ENCODE assay signal across 18 cellular contexts in the genomic region with DNA sequence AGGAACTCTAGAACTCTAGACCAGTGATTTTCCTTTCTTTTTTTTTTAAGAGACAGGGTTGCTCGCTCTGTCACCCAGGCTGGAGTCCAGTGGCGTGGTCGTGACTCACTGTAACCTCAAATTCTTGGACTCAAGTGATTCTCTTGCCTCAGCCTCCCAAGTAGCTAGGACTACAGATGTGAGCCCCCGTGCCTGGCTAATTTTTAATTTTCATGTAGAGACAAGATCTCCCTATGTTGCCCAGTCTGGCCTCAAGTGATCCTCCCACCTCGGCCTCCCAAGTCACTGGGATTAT. TPM values are rescaled to one million over a fixed set of nuclear protein-coding genes. Genes with fewer than 3 reads are reported as not detected.
DNase-seq lines count a peak whose midpoint lies in the region; ATAC-seq and TF ChIP-seq lines count a peak whose summit lies in the region.
"Had no signal": no experiment of that assay in that cellular context is flagged by ENCODE, and none has a peak within 500 bp of the region (broad histone marks: within the 10 kb centered on the region; RNA-seq: fewer than 3 reads in every experiment).

No MANE protein-coding gene starts in this region.

- H3K27me3 ChIP-seq in RWPE2 (ENCODE audit: insufficient read depth, poor library complexity, severe bottlenecking) = no peaks in the 10 kb centered on the region
- H3K27me3 ChIP-seq: testis had no signal

- peak overlapping the region; percentile 61 for H3K27ac Mint-ChIP-seq in activated CD4-positive, alpha-beta T cell treated with anti-CD3 and anti-CD28 coated beads for 36 hours
- peak overlapping the region; percentile 87 for H3K27ac Mint-ChIP-seq in stimulated activated memory B cell treated with anti-CD40 and anti-IgM and Interleukin-4, amounts not matched to agents 10 μg/mL and 1 μg/mL and 100 μg/mL, for 72 hours
- H3K27ac Mint-ChIP-seq: activated B cell treated with CpG ODN at 0.5 μM for 24 hours had no signal

- no peaks in the 10 kb centered on the region for H3K27me3 Mint-ChIP-seq in activated CD4-positive, alpha-beta T cell treated with anti-CD3 and anti-CD28 coated beads for 36 hours
- H3K27me3 Mint-ChIP-seq in stimulated activated memory B cell treated with anti-CD40 and anti-IgM and Interleukin-4, amounts not matched to agents 10 μg/mL and 1 μg/mL and 100 μg/mL, for 72 hours = no peaks in the 10 kb centered on the region

- in situ Hi-C loops in G401 (cut with HindIII; ENCODE audit: low sequenced_read_pairs) = no loop called here

- no peaks in the 10 kb centered on the region for H3K9me3 ChIP-seq in RWPE2 (ENCODE audit: severe bottlenecking)
- H3K9me3 ChIP-seq: Caco-2, testis had no signal

- no peak overlapping the region for H3K4me3 Mint-ChIP-seq in activated CD4-positive, alpha-beta T cell treated with anti-CD3 and anti-CD28 coated beads for 36 hours
- no peak overlapping the region for H3K4me3 Mint-ChIP-seq in stimulated activated memory B cell treated with anti-CD40 and anti-IgM and Interleukin-4, amounts not matched to agents 10 μg/mL and 1 μg/mL and 100 μg/mL, for 72 hours
- H3K4me3 Mint-ChIP-seq: activated B cell treated with CpG ODN at 0.5 μM for 24 hours; activated T-cell treated with anti-CD3 and anti-CD28 coated beads, Interleukin-2, amount 50 U/mL, for 4 hours had no signal

- POLR2A ChIA-PET in activated CD4-positive, alpha-beta T cell treated with anti-CD3 and anti-CD28 coated beads for 36 hours (lab: Charles Lee) = interaction anchor here (0.7 kb wide), 1 partner anchor 59 kb away, joined by 3 read pairs; no protein-coding TSS in a partner anchor

- peaks cover 14% of the 10 kb centered on the region for H3K9me3 Mint-ChIP-seq in activated CD4-positive, alpha-beta T cell treated with anti-CD3 and anti-CD28 coated beads for 36 hours (ENCODE audit: low read depth)
- H3K9me3 Mint-ChIP-seq in stimulated activated memory B cell treated with anti-CD40 and anti-IgM and Interleukin-4, amounts not matched to agents 10 μg/mL and 1 μg/mL and 100 μg/mL, for 72 hours = peaks cover 4% of the 10 kb centered on the region

- H3K27ac ChIP-seq in RWPE2 (ENCODE audit: poor library complexity, severe bottlenecking) = peak overlapping the region; percentile 47
- H3K27ac ChIP-seq: 22Rv1, testis had no signal

- ATAC-seq in activated CD4-positive, alpha-beta T cell treated with anti-CD3 and anti-CD28 coated beads for 36 hours = no peak
- no peak for ATAC-seq in RWPE2 (ENCODE audit: low read depth)
- no peak for ATAC-seq in stimulated activated memory B cell treated with anti-CD40 and anti-IgM and Interleukin-4, amounts not matched to agents 10 μg/mL and 1 μg/mL and 100 μg/mL, for 72 hours
- ATAC-seq in HG03571 (IDR thresholded peaks at IDR 0.05; ENCODE audit: unreplicated experiment) = no peak
- ATAC-seq in SK-N-SH treated with all-trans-retinoic acid at 6 μM for 48 hours = no peak
- ATAC-seq: activated T-cell treated with anti-CD3 and anti-CD28 coated beads, Interleukin-2, amount 50 U/mL, for 4 hours; left ventricle myocardium superior had no signal

- H3K36me3 Mint-ChIP-seq in activated CD4-positive, alpha-beta T cell treated with anti-CD3 and anti-CD28 coated beads for 36 hours (ENCODE audit: low read depth) = peaks cover 23% of the 10 kb centered on the region
- H3K36me3 Mint-ChIP-seq in stimulated activated memory B cell treated with anti-CD40 and anti-IgM and Interleukin-4, amounts not matched to agents 10 μg/mL and 1 μg/mL and 100 μg/mL, for 72 hours = no peaks in the 10 kb centered on the region

- H3K4me1 Mint-ChIP-seq in activated CD4-positive, alpha-beta T cell treated with anti-CD3 and anti-CD28 coated beads for 36 hours = peaks cover 46% of the 10 kb centered on the region
- H3K4me1 Mint-ChIP-seq in stimulated activated memory B cell treated with anti-CD40 and anti-IgM and Interleukin-4, amounts not matched to agents 10 μg/mL and 1 μg/mL and 100 μg/mL, for 72 hours = peaks cover 53% of the 10 kb centered on the region

- CTCF ChIA-PET in activated CD4-positive, alpha-beta T cell treated with anti-CD3 and anti-CD28 coated beads for 36 hours (lab: Charles Lee) = interaction anchor here (0.7 to 1.3 kb wide), 2 partner anchors 333 to 568 kb away, joined by 3 to 4 read pairs; no protein-coding TSS in a partner anchor

- peaks cover 29% of the 10 kb centered on the region for H3K4me1 ChIP-seq in RWPE2 (ENCODE audit: insufficient read depth, poor library complexity, severe bottlenecking)

- intact Hi-C loops in activated CD4-positive, alpha-beta T cell treated with anti-CD3 and anti-CD28 coated beads for 36 hours (cut with DNase I, micrococcal nuclease) = loop anchor here (5.0 to 10.0 kb wide), 3 partner anchors 64 to 764 kb away; partner anchors contain the start of gene EIF4E3 (in 1 of the 2)

- no peak overlapping the region for H3K4me3 ChIP-seq in RWPE2 (ENCODE audit: severe bottlenecking)
- H3K4me3 ChIP-seq: testis had no signal

- no peaks in the 10 kb centered on the region for H3K36me3 ChIP-seq in RWPE2 (ENCODE audit: low read depth)

- DNase-seq in activated CD4-positive, alpha-beta T cell treated with anti-CD3 and anti-CD28 coated beads for 36 hours = no peak
- DNase-seq in activated CD4-positive, alpha-beta T cell treated with anti-CD3 and anti-CD28 coated beads, Interleukin-2, amount 50 U/mL, for 48 hours = no peak
- no peak for DNase-seq in RWPE2 (ENCODE audit: low spot score)
- DNase-seq in fibroblast of gingiva (ENCODE audit: low read depth) = peak; percentile 64
- no peak for DNase-seq in G401 (ENCODE audit: low spot score)
- DNase-seq: activated B cell treated with CpG ODN at 0.5 μM for 24 hours; activated T-cell treated with anti-CD3 and anti-CD28 coated beads, Interleukin-2, amount 50 U/mL, for 4 hours; Caco-2; KG1; left ventricle myocardium superior; NCI-H187 treated with DMSO at 0.1 percent for 48 hours; NCI-H774; small intestine; testis had no signal

- no peak for TF ChIP-seq CTCF in RWPE2 (IDR thresholded peaks at IDR 0.05; ENCODE audit: poor library complexity, severe bottlenecking)

TF ChIP-seq in SK-N-SH treated with all-trans-retinoic acid at 6 μM for 48 hours, 23 proteins besides CTCF, POLR2A, EP300 and RAD21:
- TF ChIP-seq ARNTL (CRISPR knock-in tag; IDR thresholded peaks at IDR 0.05; ENCODE audit: borderline replicate concordance, low read depth) = no peak
- no peak for TF ChIP-seq ZC3H10 (CRISPR knock-in tag; IDR thresholded peaks at IDR 0.05)
- TF ChIP-seq ZFP3 (CRISPR knock-in tag; IDR thresholded peaks at IDR 0.05) = no peak
- TF ChIP-seq BACH2 (CRISPR knock-in tag; IDR thresholded peaks at IDR 0.05; ENCODE audit: borderline replicate concordance) = no peak
- TF ChIP-seq SNAI2 (CRISPR knock-in tag; IDR thresholded peaks at IDR 0.05) = no peak
- TF ChIP-seq TCF4 (CRISPR knock-in tag; IDR thresholded peaks at IDR 0.05; ENCODE audit: borderline replicate concordance) = no peak
- TF ChIP-seq GLIS3 (CRISPR knock-in tag; IDR thresholded peaks at IDR 0.05) = no peak
- no peak for TF ChIP-seq ISL1 (CRISPR knock-in tag; IDR thresholded peaks at IDR 0.05)
- TF ChIP-seq PATZ1 (CRISPR knock-in tag; IDR thresholded peaks at IDR 0.05; ENCODE audit: borderline replicate concordance) = no peak
- TF ChIP-seq ZNF565 (CRISPR knock-in tag; conservative IDR thresholded peaks at IDR 0.05; ENCODE audit: low read depth) = no peak
- TF ChIP-seq ZNF8 (CRISPR knock-in tag; IDR thresholded peaks at IDR 0.05) = no peak
- no peak for TF ChIP-seq ESRRG (CRISPR knock-in tag; IDR thresholded peaks at IDR 0.05)
- TF ChIP-seq ZNF70 (CRISPR knock-in tag; IDR thresholded peaks at IDR 0.05) = no peak
- TF ChIP-seq CSDC2 (CRISPR knock-in tag; IDR thresholded peaks at IDR 0.05) = no peak

RNA-seq across cellular contexts. Expression of gene RYBP, which starts 42.3 kb away (rescaled TPM):
- total RNA-seq in activated CD4-positive, alpha-beta T cell treated with anti-CD3 and anti-CD28 coated beads for 36 hours = 10 to 100 TPM; 31.0 to 34.0 TPM
- 6.3 and 7.5 TPM in 2 replicates for total RNA-seq in G401 (2014; rRNA removed; shearing (Covaris generic))
